ENCODE assay signal across 8 cellular contexts in genomic region chr14:55053018-55053417, GRCh38. TPM values are rescaled to one million over a fixed set of nuclear protein-coding genes. Genes with fewer than 3 reads are reported as not detected.
A peak's percentile ranks its signal among the peaks of the same experiment; 100 is the strongest.
DNase-seq lines count a peak whose midpoint lies in the region; ATAC-seq and TF ChIP-seq lines count a peak whose summit lies in the region.

No MANE protein-coding gene starts in this region.

- H3K9me3 Mint-ChIP-seq in progenitor cell of endocrine pancreas (ENCODE audit: low read depth) = peaks cover 3% of the 10 kb centered on the region

- no peaks in the 10 kb centered on the region for H3K9me2 ChIP-seq in DOHH2 (replicated peaks; ENCODE audit: control insufficient read depth, low read length)

- H3K4me1 ChIP-seq in DOHH2 (ENCODE audit: control insufficient read depth, low read length) (peaks cover 21% of the 10 kb centered on the region), RWPE2 (ENCODE audit: insufficient read depth, poor library complexity, severe bottlenecking) (peaks cover 17% of the 10 kb centered on the region)

- H3K4me3 Mint-ChIP-seq in progenitor cell of endocrine pancreas (ENCODE audit: low read depth) = peak overlapping the region; percentile 95

- H3K36me3 ChIP-seq in DOHH2 (ENCODE audit: control insufficient read depth, low read length) = peaks cover 49% of the 10 kb centered on the region
- peaks cover 59% of the 10 kb centered on the region for H3K36me3 ChIP-seq in RWPE2 (ENCODE audit: low read depth)

- peak overlapping the region; percentile 72 for H3K4me2 ChIP-seq in DOHH2 (ENCODE audit: low read length)

- H3K27ac ChIP-seq in DOHH2 (ENCODE audit: low read depth, low read length) (no peak overlapping the region), RWPE2 (ENCODE audit: poor library complexity, severe bottlenecking) (peak overlapping the region; percentile 79)

- no peaks in the 10 kb centered on the region for H3K27me3 Mint-ChIP-seq in progenitor cell of endocrine pancreas

- H4K20me1 ChIP-seq in DOHH2 (ENCODE audit: control insufficient read depth, insufficient read depth, low read depth, low read length) = peaks cover 27% of the 10 kb centered on the region

- H3K4me3 ChIP-seq in DOHH2 (ENCODE audit: low read length) (peak overlapping the region; percentile 98), RWPE2 (ENCODE audit: severe bottlenecking) (peak overlapping the region; percentile 93), epithelial cell of proximal tubule (ENCODE audit: low read depth, low read length) (peak overlapping the region; percentile 98)

- H3F3A ChIP-seq in DOHH2 (ENCODE audit: control insufficient read depth, insufficient read depth) = peaks cover 15% of the 10 kb centered on the region

- H3K27me3 ChIP-seq in DOHH2 (ENCODE audit: control insufficient read depth, low read length) = no peaks in the 10 kb centered on the region
- H3K27me3 ChIP-seq in RWPE2 (ENCODE audit: insufficient read depth, poor library complexity, severe bottlenecking) = no peaks in the 10 kb centered on the region

- DNase-seq in RWPE2 (ENCODE audit: low spot score) (no peak), epithelial cell of proximal tubule (ENCODE audit: low read depth) (no peak), progenitor cell of endocrine pancreas (ENCODE audit: low spot score, unreplicated experiment) (no peak), cerebellar cortex (ENCODE audit: low spot score) (no peak), T-helper 9 cell (no peak), head of caudate nucleus (no peak), C1 segment of cervical spinal cord (lab: John Stamatoyannopoulos, UW) (no peak)

- H3K36me3 Mint-ChIP-seq in progenitor cell of endocrine pancreas (ENCODE audit: insufficient read depth) = peaks cover 20% of the 10 kb centered on the region

- H3K27ac Mint-ChIP-seq in progenitor cell of endocrine pancreas = peak overlapping the region; percentile 99

- peaks cover 23% of the 10 kb centered on the region for H3K4me1 Mint-ChIP-seq in progenitor cell of endocrine pancreas (ENCODE audit: low read depth)

- peaks cover 66% of the 10 kb centered on the region for H3K79me2 ChIP-seq in DOHH2 (ENCODE audit: control insufficient read depth, low read length)

- TF ChIP-seq CTCF in DOHH2 (IDR thresholded peaks at IDR 0.05; ENCODE audit: low read depth, low read length, poor library complexity, severe bottlenecking) (no peak), RWPE2 (IDR thresholded peaks at IDR 0.05; ENCODE audit: poor library complexity, severe bottlenecking) (no peak), epithelial cell of proximal tubule (conservative IDR thresholded peaks at IDR 0.05; ENCODE audit: low read depth, low read length) (no peak), progenitor cell of endocrine pancreas (IDR thresholded peaks at IDR 0.05; ENCODE audit: unreplicated experiment) (no peak)

- H3K9me3 ChIP-seq in DOHH2 (ENCODE audit: control insufficient read depth, insufficient read depth, low read length) (no peaks in the 10 kb centered on the region), RWPE2 (ENCODE audit: severe bottlenecking) (no peaks in the 10 kb centered on the region)

- ATAC-seq in RWPE2 (ENCODE audit: low read depth) = no peak

- intact Hi-C loops in head of caudate nucleus (cut with DNase I) = no loop called here

RNA-seq across cellular contexts. Expression of gene MAPK1IP1L, which starts 1.6 kb away (rescaled TPM):
- total RNA-seq in epithelial cell of proximal tubule = 70.9 and 178 TPM in 2 replicates
- total RNA-seq in progenitor cell of endocrine pancreas = 139 and 140 TPM in 2 replicates

RNA-seq across cellular contexts. Expression of gene SOCS4, which starts 26.0 kb away (rescaled TPM):
- total RNA-seq in epithelial cell of proximal tubule (11.9 and 13.0 TPM in 2 replicates), progenitor cell of endocrine pancreas (23.7 and 25.0 TPM in 2 replicates)

RNA-seq across cellular contexts. Expression of gene WDHD1, which starts 26.1 kb away (rescaled TPM):
- total RNA-seq in epithelial cell of proximal tubule (18.9 and 19.6 TPM in 2 replicates), progenitor cell of endocrine pancreas (30.9 and 31.4 TPM in 2 replicates)
